12 cellular contexts compared by ENCODE assay signal in genomic region chr4:6342530-6343293, GRCh38.
DNase-seq lines count a peak whose midpoint lies in the region; ATAC-seq and TF ChIP-seq lines count a peak whose summit lies in the region.
"Had no signal": no experiment of that assay in that cellular context is flagged by ENCODE, and none has a peak within 500 bp of the region (broad histone marks: within the 10 kb centered on the region; RNA-seq: fewer than 3 reads in every experiment).

No MANE protein-coding gene starts in this region.

- H3K4me3 ChIP-seq in HAP-1 = no peak overlapping the region
- no peak overlapping the region for H3K4me3 ChIP-seq in choroid plexus epithelial cell (ENCODE audit: low read depth, low read length)
- H3K4me3 ChIP-seq in vagina = no peak overlapping the region

- H3K27ac Mint-ChIP-seq in T-helper 17 cell = no peak overlapping the region
- H3K27ac Mint-ChIP-seq: activated naive CD8-positive, alpha-beta T cell treated with anti-CD3 and anti-CD28 coated beads, Interleukin-2, amount 10 ng/mL, durations not matched to agents 7 days and 5 days; mesothelial cell of epicardium; stimulated activated naive CD8-positive, alpha-beta T cell treated with anti-CD3 and anti-CD28 coated beads, Interleukin-15, amount 100 ng/mL, for 72 hours had no signal

- no peak for TF ChIP-seq POLR2A in vagina (IDR thresholded peaks at IDR 0.05)

- no peaks in the 10 kb centered on the region for H3K4me1 ChIP-seq in HAP-1
- H3K4me1 ChIP-seq in vagina = no peaks in the 10 kb centered on the region

- no peaks in the 10 kb centered on the region for H3K27me3 ChIP-seq in HAP-1 (ENCODE audit: low read depth)
- no peaks in the 10 kb centered on the region for H3K27me3 ChIP-seq in vagina

- H3K4me3 Mint-ChIP-seq in T-helper 17 cell = no peak overlapping the region
- H3K4me3 Mint-ChIP-seq: activated naive CD8-positive, alpha-beta T cell treated with anti-CD3 and anti-CD28 coated beads, Interleukin-2, amount 10 ng/mL, durations not matched to agents 7 days and 5 days; mesothelial cell of epicardium; stimulated activated naive CD8-positive, alpha-beta T cell treated with anti-CD3 and anti-CD28 coated beads, Interleukin-15, amount 100 ng/mL, for 72 hours had no signal

- intact Hi-C loops in vagina (cut with DNase I) = no loop called here

- no peak for TF ChIP-seq CTCF in choroid plexus epithelial cell (conservative IDR thresholded peaks at IDR 0.05; ENCODE audit: low read depth, low read length)
- TF ChIP-seq CTCF in vagina (IDR thresholded peaks at IDR 0.05) = no peak

- H3K36me3 Mint-ChIP-seq in T-helper 17 cell (ENCODE audit: low read depth) = peaks cover 2% of the 10 kb centered on the region
- H3K36me3 Mint-ChIP-seq: activated naive CD8-positive, alpha-beta T cell treated with anti-CD3 and anti-CD28 coated beads, Interleukin-2, amount 10 ng/mL, durations not matched to agents 7 days and 5 days; mesothelial cell of epicardium had no signal

- in situ Hi-C loops in HAP-1 (cut with MboI; ENCODE audit: low sequenced_read_pairs) = no loop called here

- no peaks in the 10 kb centered on the region for H3K9me3 ChIP-seq in HAP-1
- H3K9me3 ChIP-seq in vagina = no peaks in the 10 kb centered on the region
- H3K9me3 ChIP-seq in T-helper 17 cell (ENCODE audit: control insufficient read depth, low read length, poor library complexity, severe bottlenecking) = no peaks in the 10 kb centered on the region

- no peak overlapping the region for H3K27ac ChIP-seq in vagina

- no peaks in the 10 kb centered on the region for H3K36me3 ChIP-seq in HAP-1 (replicated peaks)
- H3K36me3 ChIP-seq in vagina = no peaks in the 10 kb centered on the region

- DNase-seq in HAP-1 (ENCODE audit: low spot score in 2 of 2) (peak; percentile 10 to 49), NCI-H69 (lab: John Stamatoyannopoulos, UW) (peak; percentile 34), choroid plexus epithelial cell (ENCODE audit: low read depth) (peak; percentile 17), nucleus accumbens (lab: John Stamatoyannopoulos, UW) (peak in 37 of 56 donors; percentile 9 to 85 (median 53)), vagina (ENCODE audit: extremely low spot score in 2 of 2) (no peak), T-helper 17 cell (no peak), SK-N-DZ (ENCODE audit: low spot score) (no peak)
- DNase-seq in stimulated activated CD4-positive, alpha-beta T cell treated with anti-CD3 and anti-CD28 coated beads, Interleukin-2, amount 100 ng/mL, for 24 hours = no peak
- DNase-seq: activated naive CD8-positive, alpha-beta T cell treated with anti-CD3 and anti-CD28 coated beads, Interleukin-2, amount 10 ng/mL, durations not matched to agents 7 days and 5 days; EL; stimulated activated naive CD8-positive, alpha-beta T cell treated with anti-CD3 and anti-CD28 coated beads, Interleukin-15, amount 100 ng/mL, for 72 hours had no signal

- peaks cover 20% of the 10 kb centered on the region for H3K4me1 Mint-ChIP-seq in T-helper 17 cell
- H3K4me1 Mint-ChIP-seq: mesothelial cell of epicardium had no signal

- ATAC-seq in T-helper 17 cell = no peak
- ATAC-seq: stimulated activated naive CD8-positive, alpha-beta T cell treated with anti-CD3 and anti-CD28 coated beads, Interleukin-15, amount 100 ng/mL, for 72 hours had no signal

- peaks cover 25% of the 10 kb centered on the region for H3K27me3 Mint-ChIP-seq in T-helper 17 cell

Comparison
In these comparisons a context has a peak if more than half of its experiments do, and no peak if none do; other contexts are left out.
1. DNase-seq: peak in HAP-1 (2 of 2), NCI-H69 (single experiment), choroid plexus epithelial cell (single experiment) and nucleus accumbens (37 of 56); none in stimulated activated CD4-positive, alpha-beta T cell treated with anti-CD3 and anti-CD28 coated beads, Interleukin-2, amount 100 ng/mL, for 24 hours (0 of 2), vagina (0 of 2), T-helper 17 cell (0 of 3) and SK-N-DZ (single experiment).